17 cellular contexts compared by ENCODE assay signal in the genomic region with DNA sequence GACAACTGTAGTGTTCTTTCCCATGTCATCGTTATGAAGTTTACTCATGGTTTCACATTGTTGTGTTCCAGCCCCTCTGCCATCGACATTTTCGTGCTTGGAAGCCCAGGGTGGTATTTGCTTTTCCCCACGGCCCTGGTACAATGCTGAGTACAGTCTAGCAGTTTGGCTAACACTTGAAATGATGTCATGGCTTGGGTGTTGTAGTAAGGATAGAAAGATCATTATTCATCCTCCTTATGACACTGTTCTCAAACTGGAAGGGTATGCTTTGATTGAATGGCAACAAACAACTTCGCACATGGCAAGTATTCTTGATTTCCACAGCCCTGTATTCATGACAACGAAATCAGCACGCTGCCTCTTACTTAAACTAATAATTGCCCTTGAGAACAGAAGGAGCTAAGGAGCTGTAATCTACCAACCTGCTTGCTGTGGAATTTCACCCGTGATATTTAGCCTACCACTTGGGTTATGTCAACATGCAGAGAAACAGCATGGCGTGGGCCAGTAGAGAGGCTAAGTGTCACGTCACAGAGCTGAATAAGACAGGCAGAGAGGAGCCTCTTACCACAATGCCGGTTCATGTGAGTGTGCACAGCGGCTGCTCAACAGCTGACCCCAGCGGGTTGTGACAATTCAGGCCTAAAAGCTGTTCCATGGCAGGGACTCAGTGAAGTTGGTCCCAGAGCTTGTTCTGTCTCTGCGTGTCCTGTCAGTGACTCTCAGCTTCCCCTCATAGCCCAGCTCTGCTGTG.
DNase-seq lines count a peak whose midpoint lies in the region; ATAC-seq and TF ChIP-seq lines count a peak whose summit lies in the region.
"Had no signal": no experiment of that assay in that cellular context is flagged by ENCODE, and none has a peak within 500 bp of the region (broad histone marks: within the 10 kb centered on the region; RNA-seq: fewer than 3 reads in every experiment).

No MANE protein-coding gene starts in this region.

- H3K36me3 ChIP-seq in IMR-90 (ENCODE audit: control insufficient read depth, insufficient read depth, low read length) (no peaks in the 10 kb centered on the region), mesodermal cell (ENCODE audit: control insufficient read depth, insufficient read depth, low read length) (no peaks in the 10 kb centered on the region), ascending aorta (no peaks in the 10 kb centered on the region)

- ATAC-seq in IMR-90 (ENCODE audit: low read depth) (no peak), HG03097 (IDR thresholded peaks at IDR 0.05; ENCODE audit: low FRiP score, unreplicated experiment) (no peak)
- ATAC-seq: A549, Panc1 had no signal

- H2BK15ac ChIP-seq in IMR-90 (ENCODE audit: low read depth, low read length), result peak overlapping the region; percentile 92; the same call in 1 of the 3 replicates

- peak overlapping the region; percentile 10 for H2BK5ac ChIP-seq in IMR-90 (ENCODE audit: low read depth, low read length, poor library complexity, severe bottlenecking)

- intact Hi-C loops in IMR-90 (cut with micrococcal nuclease) (no loop called here), ascending aorta (cut with DNase I) (no loop called here)

- DNase-seq in IMR-90 (no peak), SHP77 treated with DMSO at 0.1 percent for 48 hours (lab: John Stamatoyannopoulos, UW) (peak; percentile 29), islet precursor cell (peak; percentile 41), NCI-H2081 treated with DMSO at 0.1 percent for 48 hours (lab: John Stamatoyannopoulos, UW) (no peak), ascending aorta (ENCODE audit: low spot score in 2 of 2) (no peak), activated gamma-delta T cell (lab: John Stamatoyannopoulos, UW) (no peak)
- DNase-seq: DMS53, GDM1, H9, Karpas-422, NCI-H1694, NCI-H226, NCI-H774 had no signal

- H2AK5ac ChIP-seq in IMR-90 (ENCODE audit: low read depth, low read length), result peak overlapping the region; percentile 75

- H2AFZ ChIP-seq in IMR-90 (replicated peaks; ENCODE audit: low read length, poor library complexity), result peak overlapping the region; percentile 85

- H3K27ac ChIP-seq in IMR-90 (ENCODE audit: insufficient read depth, low read length), result no peak overlapping the region
- H3K27ac ChIP-seq in mesodermal cell (ENCODE audit: low read depth, low read length, severe bottlenecking), result peak overlapping the region; percentile 38
- H3K27ac ChIP-seq in ascending aorta, result no peak overlapping the region
- H3K27ac ChIP-seq: A549 had no signal

- no peaks in the 10 kb centered on the region for H4K20me1 ChIP-seq in IMR-90 (ENCODE audit: insufficient read depth, low read length)

- H3K14ac ChIP-seq in IMR-90 (replicated peaks; ENCODE audit: low read depth, low read length), result peak overlapping the region; percentile 93

- no peak overlapping the region for H3K4me3 ChIP-seq in IMR-90 (ENCODE audit: insufficient read depth, low read depth, low read length)
- H3K4me3 ChIP-seq in mesodermal cell (ENCODE audit: extremely low read depth, insufficient read depth, low read length, poor library complexity, severe bottlenecking), result no peak overlapping the region
- H3K4me3 ChIP-seq in ascending aorta, result no peak overlapping the region
- H3K4me3 ChIP-seq: A549 had no signal

- TF ChIP-seq POLR2A in IMR-90 (IDR thresholded peaks at IDR 0.05; ENCODE audit: low read depth, low read length), result no peak

- H3K9me3 ChIP-seq in IMR-90 (ENCODE audit: control insufficient read depth, insufficient read depth, low read length) (no peaks in the 10 kb centered on the region), mesodermal cell (ENCODE audit: control insufficient read depth, low read length) (peaks cover 6% of the 10 kb centered on the region), ascending aorta (no peaks in the 10 kb centered on the region)

- H3K56ac ChIP-seq in IMR-90 (ENCODE audit: extremely low read depth, insufficient read depth, low read length), result no peak overlapping the region

- BruUV-seq in IMR-90 (replicated peaks; lab: Mats Ljungman, UMichigan), result no TSS peak

- peak overlapping the region; percentile 73 for H2AK9ac ChIP-seq in IMR-90 (replicated peaks; ENCODE audit: low read depth, low read length, poor library complexity)

- peak overlapping the region; percentile 76; the same call in 1 of the 2 replicates for H3K23ac ChIP-seq in IMR-90 (ENCODE audit: low read depth, low read length)

- dilution Hi-C loops in IMR-90 (cut with HindIII; ENCODE audit: low sequenced_read_pairs, unreplicated experiment), result no loop called here

- peak overlapping the region; percentile 89 for H2BK120ac ChIP-seq in IMR-90 (ENCODE audit: low read depth, low read length)

- 83% methylated on average over 6 of the region's 14 CpGs; no CpG with 5 or more reads in 1 of the 2 experiments for WGBS in IMR-90 (ENCODE audit: extremely low coverage in 2 of 2, insufficient read length in 1 of 2), 2 experiments
- 87 to 88% methylated on average over 13 to 14 of the region's 14 CpGs for WGBS in mesodermal cell (ENCODE audit: insufficient coverage in 2 of 2), 2 experiments

- H3K79me1 ChIP-seq in IMR-90 (ENCODE audit: low read depth in 1 of 2, low read length in 2 of 2), result no peaks in the 10 kb centered on the region

- peak overlapping the region in 1 of 2 experiments; percentile 79; a peak in 2 of 4 replicates for H4K8ac ChIP-seq in IMR-90 (ENCODE audit: low read depth in 2 of 2, low read length in 2 of 2)

- peak overlapping the region; percentile 72; the same call in 1 of the 2 replicates for H3K18ac ChIP-seq in IMR-90 (ENCODE audit: low read depth, low read length)

- peaks cover 12% of the 10 kb centered on the region; the same call in 1 of the 2 replicates for H3K9me1 ChIP-seq in IMR-90 (ENCODE audit: insufficient read depth, low read length)

- H4K5ac ChIP-seq in IMR-90 (ENCODE audit: low read depth, low read length), result no peak overlapping the region; the same call in 1 of the 2 replicates

- TF ChIP-seq RAD21 in IMR-90 (IDR thresholded peaks at IDR 0.05; ENCODE audit: low read length), result no peak

- POLR2A ChIA-PET in IMR-90 (lab: Charles Lee; ENCODE audit: unreplicated experiment), result no interaction called here

- peak overlapping the region; percentile 89 for H2BK20ac ChIP-seq in IMR-90 (ENCODE audit: low read depth, low read length)

- peak overlapping the region; percentile 55 for H3K4ac ChIP-seq in IMR-90 (ENCODE audit: low read depth, low read length)

- H3K9ac ChIP-seq in IMR-90 (ENCODE audit: low read depth, low read length), result no peak overlapping the region

- in situ Hi-C loops in IMR-90 (cut with MboI; ENCODE audit: low sequenced_read_pairs), result no loop called here

- no peaks in the 10 kb centered on the region for H3K27me3 ChIP-seq in IMR-90 (ENCODE audit: control insufficient read depth, insufficient read depth, low read length)
- no peaks in the 10 kb centered on the region for H3K27me3 ChIP-seq in ascending aorta

- H3K4me1 ChIP-seq in IMR-90 (ENCODE audit: control insufficient read depth, insufficient read depth, low read length) (peaks cover 12% of the 10 kb centered on the region), mesodermal cell (ENCODE audit: control insufficient read depth, insufficient read depth, low read length, poor library complexity, severe bottlenecking) (peaks cover 13% of the 10 kb centered on the region), ascending aorta (no peaks in the 10 kb centered on the region)
- H3K4me1 ChIP-seq: A549 had no signal

- CTCF ChIA-PET in IMR-90 (lab: Yijun Ruan, JAX), result no interaction called here

- H4K91ac ChIP-seq in IMR-90 (ENCODE audit: insufficient read depth, low read depth, low read length), result peak overlapping the region; percentile 24

- no peak for TF ChIP-seq CTCF in IMR-90 (conservative IDR thresholded peaks at IDR 0.05; ENCODE audit: low read depth, low read length)
- no peak for TF ChIP-seq CTCF in ascending aorta (IDR thresholded peaks at IDR 0.05)

- no peak overlapping the region for H3K4me2 ChIP-seq in IMR-90 (ENCODE audit: low read depth, low read length)
- H3K4me2 ChIP-seq: A549 had no signal

TF ChIP-seq in IMR-90, 13 proteins besides CTCF, POLR2A, EP300 and RAD21:
- TF ChIP-seq BHLHE40 (IDR thresholded peaks at IDR 0.05; ENCODE audit: low read depth, low read length) (no peak), CHD1 (IDR thresholded peaks at IDR 0.05; ENCODE audit: low read depth, low read length) (no peak), RCOR1 (IDR thresholded peaks at IDR 0.05; ENCODE audit: insufficient replicate concordance, low read length) (no peak), NFE2L2 (IDR thresholded peaks at IDR 0.05; ENCODE audit: low read depth, low read length) (no peak)

Comparison
In these comparisons a context has a peak if more than half of its experiments do, and no peak if none do; other contexts are left out.
1. DNase-seq: peak in SHP77 treated with DMSO at 0.1 percent for 48 hours (single experiment) and islet precursor cell (single experiment); none in IMR-90 (single experiment), NCI-H2081 treated with DMSO at 0.1 percent for 48 hours (single experiment), ascending aorta (0 of 2) and activated gamma-delta T cell (single experiment).